ENCODE assay signal across 10 cellular contexts in the genomic region with DNA sequence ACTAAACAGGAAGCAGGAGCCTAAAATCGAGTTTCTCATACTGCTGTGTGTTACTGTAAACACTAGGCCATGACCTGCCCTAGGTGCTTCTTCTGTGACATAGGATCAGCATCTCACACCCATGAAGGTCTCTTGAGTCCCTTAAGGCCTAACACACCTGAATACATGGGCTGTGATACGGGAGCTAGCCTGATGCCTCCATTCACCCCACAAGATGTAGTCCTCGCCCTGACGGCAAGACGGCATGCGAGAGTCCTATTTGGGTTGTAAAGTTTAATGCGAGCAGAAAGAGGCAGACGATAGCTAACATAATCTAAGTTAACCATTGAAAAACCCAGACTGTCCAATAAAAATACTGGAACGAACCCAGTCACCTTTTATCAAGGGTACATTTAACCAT.
A peak's percentile ranks its signal among the peaks of the same experiment; 100 is the strongest.
DNase-seq lines count a peak whose midpoint lies in the region; ATAC-seq and TF ChIP-seq lines count a peak whose summit lies in the region.
"Had no signal": no experiment of that assay in that cellular context is flagged by ENCODE, and none has a peak within 500 bp of the region (broad histone marks: within the 10 kb centered on the region; RNA-seq: fewer than 3 reads in every experiment).

No MANE protein-coding gene starts in this region.

- H3K9me2 ChIP-seq in SK-N-SH, result no peaks in the 10 kb centered on the region

- H3K9ac ChIP-seq in SK-N-SH, result no peak overlapping the region

- H3K79me2 ChIP-seq in SK-N-SH (ENCODE audit: insufficient read depth), result no peaks in the 10 kb centered on the region

- WGBS in SK-N-SH (ENCODE audit: low lambda C conversion rate), result 75% methylated on average over 9 of the region's 9 CpGs

- TF ChIP-seq CTCF in SK-N-SH (IDR thresholded peaks at IDR 0.05), result no peak

- no peak for ATAC-seq in stimulated activated naive CD8-positive, alpha-beta T cell treated with anti-CD3 and anti-CD28 coated beads, Interleukin-15, Interleukin-2, amounts not matched to agents 100 U/mL and 50 U/mL, for 24 hours
- ATAC-seq in T-cell (replicated peaks in 1 of 4), result peak in 1 of 4 experiments; percentile 16
- no peak for ATAC-seq in activated naive CD8-positive, alpha-beta T cell treated with anti-CD3 and anti-CD28 coated beads, Interleukin-2, amount 50 U/mL, for 24 hours

- no peaks in the 10 kb centered on the region for H3K36me3 Mint-ChIP-seq in stimulated activated naive CD8-positive, alpha-beta T cell treated with anti-CD3 and anti-CD28 coated beads, Interleukin-15, Interleukin-2, amounts not matched to agents 100 ng/mL and 50 ng/mL, for 24 hours (ENCODE audit: low read depth)
- H3K36me3 Mint-ChIP-seq in T-cell, result peaks cover 10% of the 10 kb centered on the region
- peaks cover 2% of the 10 kb centered on the region for H3K36me3 Mint-ChIP-seq in activated naive CD8-positive, alpha-beta T cell treated with anti-CD3 and anti-CD28 coated beads, Interleukin-2, amount 50 U/mL, for 24 hours (ENCODE audit: low read depth)

- no peak overlapping the region for H3K4me2 ChIP-seq in SK-N-SH

- no peaks in the 10 kb centered on the region for H3K27me3 ChIP-seq in SK-N-SH (ENCODE audit: insufficient read depth)

- H3K27ac ChIP-seq in SK-N-SH (ENCODE audit: low read depth in 2 of 2, low read length in 1 of 2), result no peak overlapping the region

- H3K4me3 Mint-ChIP-seq in stimulated activated naive CD8-positive, alpha-beta T cell treated with anti-CD3 and anti-CD28 coated beads, Interleukin-15, Interleukin-2, amounts not matched to agents 100 ng/mL and 50 ng/mL, for 24 hours, result peak overlapping the region; percentile 35
- peak overlapping the region; percentile 53 to 81 (median 71) for H3K4me3 Mint-ChIP-seq in T-cell
- peak overlapping the region; percentile 68 for H3K4me3 Mint-ChIP-seq in activated naive CD8-positive, alpha-beta T cell treated with anti-CD3 and anti-CD28 coated beads, Interleukin-2, amount 50 U/mL, for 24 hours

- no peaks in the 10 kb centered on the region for H4K20me1 ChIP-seq in SK-N-SH (ENCODE audit: insufficient read depth)

- peaks cover 57% of the 10 kb centered on the region for H3K4me1 Mint-ChIP-seq in stimulated activated naive CD8-positive, alpha-beta T cell treated with anti-CD3 and anti-CD28 coated beads, Interleukin-15, Interleukin-2, amounts not matched to agents 100 ng/mL and 50 ng/mL, for 24 hours (ENCODE audit: low read depth)
- H3K4me1 Mint-ChIP-seq in T-cell, result peaks cover 45 to 72% (median 61%) of the 10 kb centered on the region in 3 donors
- peaks cover 60% of the 10 kb centered on the region for H3K4me1 Mint-ChIP-seq in activated naive CD8-positive, alpha-beta T cell treated with anti-CD3 and anti-CD28 coated beads, Interleukin-2, amount 50 U/mL, for 24 hours

- H3K27me3 Mint-ChIP-seq in stimulated activated naive CD8-positive, alpha-beta T cell treated with anti-CD3 and anti-CD28 coated beads, Interleukin-15, Interleukin-2, amounts not matched to agents 100 ng/mL and 50 ng/mL, for 24 hours, result no peaks in the 10 kb centered on the region
- no peaks in the 10 kb centered on the region for H3K27me3 Mint-ChIP-seq in T-cell
- H3K27me3 Mint-ChIP-seq in activated naive CD8-positive, alpha-beta T cell treated with anti-CD3 and anti-CD28 coated beads, Interleukin-2, amount 50 U/mL, for 24 hours, result no peaks in the 10 kb centered on the region

- no peak overlapping the region for H3K4me3 ChIP-seq in SK-N-SH (ENCODE audit: low read depth in 2 of 2, low read length in 1 of 2)

- CTCF ChIA-PET in T-cell (lab: Charles Lee), result interaction anchor here (0.6 to 1.6 kb wide), 5 partner anchors 9 to 205 kb away, joined by 3 to 4 read pairs (median 3); no protein-coding TSS in a partner anchor
- CTCF ChIA-PET in SK-N-SH (lab: Yijun Ruan, JAX), result no interaction called here

- no peak for DNase-seq in stimulated activated naive CD8-positive, alpha-beta T cell treated with anti-CD3 and anti-CD28 coated beads, Interleukin-15, Interleukin-2, amounts not matched to agents 100 U/mL and 50 U/mL, for 24 hours
- DNase-seq in T-cell (peak in 3 of 34 experiments; percentile 5 to 11 (median 9)), SHP77 treated with DMSO at 0.1 percent for 48 hours (lab: John Stamatoyannopoulos, UW) (no peak), SK-N-SH (no peak), mucosa of gallbladder (ENCODE audit: low spot score) (no peak), MV-4-11 (lab: John Stamatoyannopoulos, UW) (no peak)
- no peak for DNase-seq in activated naive CD8-positive, alpha-beta T cell treated with anti-CD3 and anti-CD28 coated beads, Interleukin-2, amount 50 U/mL, for 24 hours
- DNase-seq: islet precursor cell, NCI-H1930 had no signal

- no peak for TF ChIP-seq RAD21 in SK-N-SH (IDR thresholded peaks at IDR 0.05; ENCODE audit: low read length)

- no peaks in the 10 kb centered on the region for H3K36me3 ChIP-seq in SK-N-SH (replicated peaks in 1 of 2; ENCODE audit: control insufficient read depth in 1 of 2, insufficient read depth in 2 of 2, low read length in 1 of 2)

- H3K27ac Mint-ChIP-seq in stimulated activated naive CD8-positive, alpha-beta T cell treated with anti-CD3 and anti-CD28 coated beads, Interleukin-15, Interleukin-2, amounts not matched to agents 100 ng/mL and 50 ng/mL, for 24 hours, result peak overlapping the region; percentile 97
- H3K27ac Mint-ChIP-seq in T-cell, result peak overlapping the region; percentile 94 to 99
- H3K27ac Mint-ChIP-seq in activated naive CD8-positive, alpha-beta T cell treated with anti-CD3 and anti-CD28 coated beads, Interleukin-2, amount 50 U/mL, for 24 hours, result peak overlapping the region; percentile 93

- TF ChIP-seq EP300 in SK-N-SH (IDR thresholded peaks at IDR 0.05; ENCODE audit: borderline replicate concordance in 1 of 2, low read depth in 1 of 2, low read length in 1 of 2), result no peak

- no peak overlapping the region for H2AFZ ChIP-seq in SK-N-SH (ENCODE audit: low read depth)

- POLR2A ChIA-PET in T-cell (lab: Charles Lee) (no interaction called here), SK-N-SH (lab: Yijun Ruan, JAX) (no interaction called here)

- H3K4me1 ChIP-seq in SK-N-SH (ENCODE audit: control insufficient read depth in 1 of 2, insufficient read depth in 2 of 2, low read depth in 1 of 2, low read length in 1 of 2), result no peaks in the 10 kb centered on the region

- H3K9me3 Mint-ChIP-seq in stimulated activated naive CD8-positive, alpha-beta T cell treated with anti-CD3 and anti-CD28 coated beads, Interleukin-15, Interleukin-2, amounts not matched to agents 100 ng/mL and 50 ng/mL, for 24 hours, result peaks cover 5% of the 10 kb centered on the region
- no peaks in the 10 kb centered on the region for H3K9me3 Mint-ChIP-seq in T-cell
- no peaks in the 10 kb centered on the region for H3K9me3 Mint-ChIP-seq in activated naive CD8-positive, alpha-beta T cell treated with anti-CD3 and anti-CD28 coated beads, Interleukin-2, amount 50 U/mL, for 24 hours

- no peaks in the 10 kb centered on the region for H3F3A ChIP-seq in SK-N-SH (replicated peaks; ENCODE audit: insufficient read depth)

- H3K9me3 ChIP-seq in SK-N-SH, result no peaks in the 10 kb centered on the region

TF ChIP-seq in SK-N-SH, 30 proteins besides CTCF, POLR2A, EP300 and RAD21:
- TF ChIP-seq SIN3A (IDR thresholded peaks at IDR 0.05; ENCODE audit: borderline replicate concordance, low read depth, low read length) (no peak), POLR2AphosphoS5 (IDR thresholded peaks at IDR 0.05; ENCODE audit: low read depth, low read length) (no peak), NRF1 (IDR thresholded peaks at IDR 0.05; ENCODE audit: low read depth, low read length) (no peak), FOXJ3 (CRISPR knock-in tag; IDR thresholded peaks at IDR 0.05) (no peak), TAF1 (IDR thresholded peaks at IDR 0.05; ENCODE audit: borderline replicate concordance, low read depth, low read length) (no peak), ELF1 (IDR thresholded peaks at IDR 0.05) (no peak), FOXM1 (IDR thresholded peaks at IDR 0.05; ENCODE audit: low read depth) (no peak), YY1 (IDR thresholded peaks at IDR 0.05; ENCODE audit: low read depth) (no peak), CHD2 (IDR thresholded peaks at IDR 0.05; ENCODE audit: low read length, partially characterized antibody) (no peak), MXI1 (IDR thresholded peaks at IDR 0.05; ENCODE audit: low read depth, low read length) (no peak)
- TF ChIP-seq, protein P1, sequence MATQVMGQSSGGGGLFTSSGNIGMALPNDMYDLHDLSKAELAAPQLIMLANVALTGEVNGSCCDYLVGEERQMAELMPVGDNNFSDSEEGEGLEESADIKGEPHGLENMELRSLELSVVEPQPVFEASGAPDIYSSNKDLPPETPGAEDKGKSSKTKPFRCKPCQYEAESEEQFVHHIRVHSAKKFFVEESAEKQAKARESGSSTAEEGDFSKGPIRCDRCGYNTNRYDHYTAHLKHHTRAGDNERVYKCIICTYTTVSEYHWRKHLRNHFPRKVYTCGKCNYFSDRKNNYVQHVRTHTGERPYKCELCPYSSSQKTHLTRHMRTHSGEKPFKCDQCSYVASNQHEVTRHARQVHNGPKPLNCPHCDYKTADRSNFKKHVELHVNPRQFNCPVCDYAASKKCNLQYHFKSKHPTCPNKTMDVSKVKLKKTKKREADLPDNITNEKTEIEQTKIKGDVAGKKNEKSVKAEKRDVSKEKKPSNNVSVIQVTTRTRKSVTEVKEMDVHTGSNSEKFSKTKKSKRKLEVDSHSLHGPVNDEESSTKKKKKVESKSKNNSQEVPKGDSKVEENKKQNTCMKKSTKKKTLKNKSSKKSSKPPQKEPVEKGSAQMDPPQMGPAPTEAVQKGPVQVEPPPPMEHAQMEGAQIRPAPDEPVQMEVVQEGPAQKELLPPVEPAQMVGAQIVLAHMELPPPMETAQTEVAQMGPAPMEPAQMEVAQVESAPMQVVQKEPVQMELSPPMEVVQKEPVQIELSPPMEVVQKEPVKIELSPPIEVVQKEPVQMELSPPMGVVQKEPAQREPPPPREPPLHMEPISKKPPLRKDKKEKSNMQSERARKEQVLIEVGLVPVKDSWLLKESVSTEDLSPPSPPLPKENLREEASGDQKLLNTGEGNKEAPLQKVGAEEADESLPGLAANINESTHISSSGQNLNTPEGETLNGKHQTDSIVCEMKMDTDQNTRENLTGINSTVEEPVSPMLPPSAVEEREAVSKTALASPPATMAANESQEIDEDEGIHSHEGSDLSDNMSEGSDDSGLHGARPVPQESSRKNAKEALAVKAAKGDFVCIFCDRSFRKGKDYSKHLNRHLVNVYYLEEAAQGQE (IDR thresholded peaks at IDR 0.05; ENCODE audit: low read depth, low read length), result no peak
- TF ChIP-seq, protein P2, sequence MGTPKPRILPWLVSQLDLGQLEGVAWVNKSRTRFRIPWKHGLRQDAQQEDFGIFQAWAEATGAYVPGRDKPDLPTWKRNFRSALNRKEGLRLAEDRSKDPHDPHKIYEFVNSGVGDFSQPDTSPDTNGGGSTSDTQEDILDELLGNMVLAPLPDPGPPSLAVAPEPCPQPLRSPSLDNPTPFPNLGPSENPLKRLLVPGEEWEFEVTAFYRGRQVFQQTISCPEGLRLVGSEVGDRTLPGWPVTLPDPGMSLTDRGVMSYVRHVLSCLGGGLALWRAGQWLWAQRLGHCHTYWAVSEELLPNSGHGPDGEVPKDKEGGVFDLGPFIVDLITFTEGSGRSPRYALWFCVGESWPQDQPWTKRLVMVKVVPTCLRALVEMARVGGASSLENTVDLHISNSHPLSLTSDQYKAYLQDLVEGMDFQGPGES (IDR thresholded peaks at IDR 0.05; ENCODE audit: low read depth, low read length), result no peak
